In the genomic region with DNA sequence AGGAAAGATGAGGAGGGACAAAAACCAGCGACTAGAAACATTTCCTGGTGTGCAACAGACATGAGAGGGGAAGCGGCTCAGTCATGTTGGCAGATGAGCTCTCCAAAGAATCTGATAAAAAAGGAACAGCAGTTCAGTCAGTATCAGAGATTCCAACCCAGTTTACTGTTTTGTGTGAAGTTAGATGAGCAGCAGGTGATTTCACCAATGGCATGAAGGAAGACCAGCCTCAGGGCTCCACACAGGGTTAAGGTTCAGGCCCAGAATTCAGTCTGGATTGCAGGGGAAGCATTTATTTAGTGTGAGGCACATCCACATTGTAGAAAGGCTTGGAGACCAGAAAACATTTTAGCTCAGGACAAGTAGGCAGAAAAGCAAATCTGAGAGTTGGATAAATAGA, we compare ENCODE assay signal across 30 cellular contexts.
DNase-seq lines count a peak whose midpoint lies in the region; ATAC-seq, FAIRE-seq and TF ChIP-seq lines count a peak whose summit lies in the region.
"Had no signal": no experiment of that assay in that cellular context is flagged by ENCODE, and none has a peak within 500 bp of the region (broad histone marks: within the 10 kb centered on the region; RNA-seq: fewer than 3 reads in every experiment).

No MANE protein-coding gene starts in this region.

- H3K23ac ChIP-seq in trophoblast cell (ENCODE audit: low read length): no peak overlapping the region

- intact Hi-C loops in Caco-2 (cut with micrococcal nuclease; ENCODE audit: unreplicated experiment): no loop called here

- peak overlapping the region; percentile 55 for H3K27ac Mint-ChIP-seq in Caco-2 (ENCODE audit: unreplicated experiment)
- H3K27ac Mint-ChIP-seq in GM23338: no peak overlapping the region
- H3K27ac Mint-ChIP-seq in neural progenitor cell: no peak overlapping the region
- no peak overlapping the region for H3K27ac Mint-ChIP-seq in progenitor cell of endocrine pancreas
- H3K27ac Mint-ChIP-seq: CD14-positive monocyte; CD4-positive, alpha-beta memory T cell; CD4-positive, CD25-positive, alpha-beta regulatory T cell; CD8-positive, alpha-beta memory T cell had no signal

- H3K4ac ChIP-seq in trophoblast cell (ENCODE audit: low read depth, low read length): no peak overlapping the region

- no peak overlapping the region for H2AK5ac ChIP-seq in trophoblast cell (ENCODE audit: low read length)

- no peaks in the 10 kb centered on the region for H3K79me1 ChIP-seq in trophoblast cell (ENCODE audit: low read length)

- H3K4me3 Mint-ChIP-seq in Caco-2 (ENCODE audit: unreplicated experiment) (no peak overlapping the region), GM23338 (no peak overlapping the region), neural progenitor cell (no peak overlapping the region), progenitor cell of endocrine pancreas (ENCODE audit: low read depth) (no peak overlapping the region)
- H3K4me3 Mint-ChIP-seq: CD14-positive monocyte; CD4-positive, alpha-beta memory T cell; CD4-positive, CD25-positive, alpha-beta regulatory T cell; CD8-positive, alpha-beta memory T cell had no signal

- H2BK12ac ChIP-seq in trophoblast cell (ENCODE audit: low read length): no peak overlapping the region

- TF ChIP-seq CTCF in Caco-2 (IDR thresholded peaks at IDR 0.05; ENCODE audit: insufficient read depth in 1 of 2, low read depth in 1 of 2, low read length in 1 of 2, severe bottlenecking in 1 of 2, unreplicated experiment in 1 of 2) (no peak), GM23338 (conservative IDR thresholded peaks at IDR 0.05; ENCODE audit: low read depth in 2 of 2) (no peak), neural progenitor cell (IDR thresholded peaks at IDR 0.05) (no peak), progenitor cell of endocrine pancreas (IDR thresholded peaks at IDR 0.05; ENCODE audit: unreplicated experiment) (no peak)

- H3F3A ChIP-seq in GM23338 (replicated peaks; ENCODE audit: low read depth): no peaks in the 10 kb centered on the region
- H3F3A ChIP-seq in neural progenitor cell (ENCODE audit: low read depth): no peaks in the 10 kb centered on the region

- no peak overlapping the region for H3K14ac ChIP-seq in trophoblast cell (ENCODE audit: low read length)

- FAIRE-seq in RCC 7860 (lab: Jason Lieb, UNC): no peak
- FAIRE-seq: A549, D721Med, GM12878, GM12892, GM18507 had no signal

- H4K20me1 ChIP-seq in GM23338 (replicated peaks; ENCODE audit: insufficient read depth) (no peaks in the 10 kb centered on the region), neural progenitor cell (ENCODE audit: low read depth) (no peaks in the 10 kb centered on the region)
- H4K20me1 ChIP-seq: BLaER1 had no signal

- H3K4me2 ChIP-seq in GM23338: no peak overlapping the region
- no peak overlapping the region for H3K4me2 ChIP-seq in neural progenitor cell
- H3K4me2 ChIP-seq in trophoblast cell (ENCODE audit: low read length): no peak overlapping the region
- H3K4me2 ChIP-seq: A549, BLaER1 had no signal

- H3K9me2 ChIP-seq in GM23338 (ENCODE audit: insufficient read depth): no peaks in the 10 kb centered on the region

- CTCF ChIA-PET in Caco-2 (lab: Charles Lee): no interaction called here

- no CpG with 5 or more reads among the region's 2 CpGs for WGBS in trophoblast cell (ENCODE audit: extremely low coverage, insufficient coverage, insufficient read length)

- H3K9me3 Mint-ChIP-seq in Caco-2 (ENCODE audit: unreplicated experiment) (peaks cover 24% of the 10 kb centered on the region), GM23338 (peaks cover 2% of the 10 kb centered on the region; the same call in 2 of the 3 replicates), neural progenitor cell (peaks cover 5% of the 10 kb centered on the region), progenitor cell of endocrine pancreas (ENCODE audit: low read depth) (no peaks in the 10 kb centered on the region)

- H3K4me1 ChIP-seq in Caco-2 (no peaks in the 10 kb centered on the region), GM23338 (ENCODE audit: insufficient read depth) (no peaks in the 10 kb centered on the region), neural progenitor cell (no peaks in the 10 kb centered on the region), trophoblast cell (ENCODE audit: control insufficient read depth in 1 of 2, insufficient read depth in 2 of 2, low read length in 2 of 2) (peaks cover 0 to 4% of the 10 kb centered on the region in 2 experiments)
- H3K4me1 ChIP-seq: A549, BE2C, BLaER1 had no signal

- H3K79me2 ChIP-seq in GM23338 (replicated peaks; ENCODE audit: insufficient read depth): no peaks in the 10 kb centered on the region
- no peaks in the 10 kb centered on the region for H3K79me2 ChIP-seq in neural progenitor cell (ENCODE audit: low read depth)
- H3K79me2 ChIP-seq in trophoblast cell (ENCODE audit: control insufficient read depth, insufficient read depth, low read length, poor library complexity): no peaks in the 10 kb centered on the region

- H4K8ac ChIP-seq in trophoblast cell (ENCODE audit: low read depth, low read length): no peak overlapping the region

- H3K27me3 Mint-ChIP-seq in Caco-2 (ENCODE audit: insufficient read depth, unreplicated experiment) (no peaks in the 10 kb centered on the region), GM23338 (ENCODE audit: insufficient read depth, low read depth, poor library complexity) (peaks cover 2% of the 10 kb centered on the region), neural progenitor cell (ENCODE audit: insufficient read depth, low read depth) (peaks cover 5% of the 10 kb centered on the region), progenitor cell of endocrine pancreas (no peaks in the 10 kb centered on the region)
- H3K27me3 Mint-ChIP-seq: CD4-positive, alpha-beta memory T cell; CD4-positive, CD25-positive, alpha-beta regulatory T cell; CD8-positive, alpha-beta memory T cell had no signal

- DNase-seq in Caco-2 (no peak), GM23338 (ENCODE audit: low spot score) (no peak), neural progenitor cell (ENCODE audit: low spot score) (no peak), trophoblast cell (peak; percentile 53 to 79), DMS 273 (lab: John Stamatoyannopoulos, UW; ENCODE audit: unreplicated experiment) (no peak), RCC 7860 (ENCODE audit: low spot score) (no peak), progenitor cell of endocrine pancreas (ENCODE audit: low spot score, unreplicated experiment) (no peak)
- DNase-seq: ACHN; BE2C; C1 segment of cervical spinal cord; Calu3; CD4-positive, alpha-beta memory T cell; CD4-positive, CD25-positive, alpha-beta regulatory T cell; CD8-positive, alpha-beta memory T cell; COR-L47; DMS 273 treated with DMSO at 0.1 percent for 48 hours; DMS153; DMS53; DMS79; DND-41; EL; GDM1 had no signal

- H2AFZ ChIP-seq in GM23338 (peak overlapping the region; percentile 8; the same call in 1 of the 2 replicates), neural progenitor cell (replicated peaks) (peak overlapping the region; percentile 39), trophoblast cell (ENCODE audit: insufficient read depth, low read length, poor library complexity) (no peak overlapping the region)

- H2BK5ac ChIP-seq in trophoblast cell (ENCODE audit: low read depth, low read length, poor library complexity): no peak overlapping the region

- no peak overlapping the region for H4K12ac ChIP-seq in trophoblast cell (ENCODE audit: low read depth, low read length)

- H3K18ac ChIP-seq in trophoblast cell (ENCODE audit: low read length): no peak overlapping the region

- H4K91ac ChIP-seq in trophoblast cell (ENCODE audit: low read depth, low read length): no peak overlapping the region

- no peak overlapping the region for H3K4me3 ChIP-seq in Caco-2 (ENCODE audit: low read depth, low read length)
- H3K4me3 ChIP-seq in GM23338: no peak overlapping the region
- no peak overlapping the region for H3K4me3 ChIP-seq in neural progenitor cell
- no peak overlapping the region for H3K4me3 ChIP-seq in trophoblast cell (ENCODE audit: low read depth, low read length)
- H3K4me3 ChIP-seq: A549, BLaER1, GM12878 had no signal

- H3K9me3 ChIP-seq in Caco-2 (no peaks in the 10 kb centered on the region), neural progenitor cell (ENCODE audit: low read depth) (no peaks in the 10 kb centered on the region), trophoblast cell (ENCODE audit: insufficient read depth, low read depth, low read length) (no peaks in the 10 kb centered on the region)
- H3K9me3 ChIP-seq: A549, BE2C, BLaER1 had no signal

- no peak overlapping the region for H2BK120ac ChIP-seq in trophoblast cell (ENCODE audit: insufficient read depth, low read length, poor library complexity)

- H3K36me3 ChIP-seq in Caco-2 (ENCODE audit: control insufficient read depth, insufficient read depth, low read length) (no peaks in the 10 kb centered on the region), GM23338 (ENCODE audit: insufficient read depth) (no peaks in the 10 kb centered on the region; the same call in 1 of the 2 replicates), neural progenitor cell (no peaks in the 10 kb centered on the region), trophoblast cell (ENCODE audit: control insufficient read depth in 1 of 2, insufficient read depth in 2 of 2, low read length in 2 of 2) (no peaks in the 10 kb centered on the region)
- H3K36me3 ChIP-seq: BE2C, BLaER1 had no signal

- H3K9ac ChIP-seq in neural progenitor cell: no peak overlapping the region
- H3K9ac ChIP-seq in trophoblast cell (ENCODE audit: low read length): no peak overlapping the region
- H3K9ac ChIP-seq: BLaER1 had no signal

- BruUV-seq in Caco-2 (replicated peaks; lab: Mats Ljungman, UMichigan): no TSS peak

- H3K27me3 ChIP-seq in Caco-2 (replicated peaks; ENCODE audit: control insufficient read depth, insufficient read depth, low read length): no peaks in the 10 kb centered on the region
- no peaks in the 10 kb centered on the region for H3K27me3 ChIP-seq in GM23338 (ENCODE audit: insufficient read depth)
- no peaks in the 10 kb centered on the region for H3K27me3 ChIP-seq in neural progenitor cell
- no peaks in the 10 kb centered on the region for H3K27me3 ChIP-seq in trophoblast cell (ENCODE audit: insufficient read depth, low read length)
- H3K27me3 ChIP-seq: BE2C, BLaER1 had no signal

- H3K36me3 Mint-ChIP-seq in Caco-2 (ENCODE audit: insufficient read depth, unreplicated experiment) (no peaks in the 10 kb centered on the region), GM23338 (ENCODE audit: low read depth) (no peaks in the 10 kb centered on the region), neural progenitor cell (no peaks in the 10 kb centered on the region), progenitor cell of endocrine pancreas (ENCODE audit: insufficient read depth) (no peaks in the 10 kb centered on the region)
- H3K36me3 Mint-ChIP-seq: CD14-positive monocyte; CD4-positive, alpha-beta memory T cell; CD4-positive, CD25-positive, alpha-beta regulatory T cell; CD8-positive, alpha-beta memory T cell had no signal

- POLR2A ChIA-PET in Caco-2 (lab: Charles Lee): no interaction called here

- ATAC-seq in GM23338: no peak
- ATAC-seq: A549, GM12878 had no signal

- H3K27ac ChIP-seq in GM23338 (ENCODE audit: low read depth): no peak overlapping the region
- H3K27ac ChIP-seq in neural progenitor cell: no peak overlapping the region
- H3K27ac ChIP-seq in trophoblast cell (ENCODE audit: low read depth, low read length): no peak overlapping the region
- H3K27ac ChIP-seq: 22Rv1, A549, BLaER1 had no signal

- H3K4me1 Mint-ChIP-seq in Caco-2 (ENCODE audit: low read depth, unreplicated experiment) (no peaks in the 10 kb centered on the region), GM23338 (no peaks in the 10 kb centered on the region), neural progenitor cell (peaks cover under 1% of the 10 kb centered on the region), progenitor cell of endocrine pancreas (ENCODE audit: low read depth) (no peaks in the 10 kb centered on the region)
- H3K4me1 Mint-ChIP-seq: CD14-positive monocyte; CD4-positive, alpha-beta memory T cell; CD4-positive, CD25-positive, alpha-beta regulatory T cell; CD8-positive, alpha-beta memory T cell had no signal

Comparison
In these comparisons a context has a peak if more than half of its experiments do, and no peak if none do; other contexts are left out.
1. DNase-seq: peak in trophoblast cell (2 of 2); none in Caco-2 (0 of 2), GM23338 (single experiment), neural progenitor cell (single experiment), DMS 273 (single experiment), RCC 7860 (single experiment) and progenitor cell of endocrine pancreas (single experiment).